ENCODE assay signal across 11 cellular contexts in genomic region chr1:62188111-62188510, GRCh38. TPM values are rescaled to one million over a fixed set of nuclear protein-coding genes. Genes with fewer than 3 reads are reported as not detected.
"Had no signal": no experiment of that assay in that cellular context is flagged by ENCODE, and none has a peak within 500 bp of the region (broad histone marks: within the 10 kb centered on the region; RNA-seq: fewer than 3 reads in every experiment).

No MANE protein-coding gene starts in this region.

- H3K4me1 Mint-ChIP-seq: IgD-negative memory B cell had no signal

- H3K9me3 ChIP-seq: HAP-1 had no signal

- H3K4me3 ChIP-seq: GM23248, HAP-1 had no signal

- ATAC-seq: HCT116, HepG2 had no signal

- H3K27ac Mint-ChIP-seq: HFFc6, IgD-negative memory B cell had no signal

- H3K9me3 Mint-ChIP-seq: IgD-negative memory B cell had no signal

- H3K27ac ChIP-seq: GM23248, HL-60 had no signal

- H3K9ac ChIP-seq: GM23248 had no signal

- H3K36me3 ChIP-seq: HAP-1 had no signal

- H3K27me3 Mint-ChIP-seq: IgD-negative memory B cell had no signal

- H3K4me3 Mint-ChIP-seq: HFFc6 had no signal

- DNase-seq: GM23248, GOT3, H7, HFFc6 had no signal

RNA-seq across cellular contexts. Expression of gene L1TD1, which starts 6.5 kb away (rescaled TPM):
- total RNA-seq: H4, HepG2, HFFc6, HT1080 had no signal
- polyA plus RNA-seq: HepG2 had no signal
